16 cellular contexts compared by ENCODE assay signal in the genomic region with DNA sequence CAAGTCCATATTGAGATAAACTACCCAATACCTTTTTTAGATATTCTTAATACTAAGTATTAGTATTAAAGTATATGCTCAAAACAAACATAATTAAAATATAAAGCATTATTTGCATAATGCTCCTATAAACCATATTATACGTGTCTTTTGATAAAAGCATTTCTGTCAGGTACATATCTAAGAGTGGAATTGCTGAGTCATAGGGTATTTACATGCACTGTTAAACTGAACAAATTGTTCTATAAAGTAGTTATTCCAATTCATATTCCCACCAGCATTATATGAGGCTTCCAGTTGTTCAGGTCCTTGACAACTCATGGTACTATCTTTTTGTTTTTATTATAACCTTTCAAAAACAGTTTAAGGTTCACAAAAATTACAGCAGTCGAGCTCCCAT.
A peak's percentile ranks its signal among the peaks of the same experiment; 100 is the strongest.
DNase-seq lines count a peak whose midpoint lies in the region; ATAC-seq, FAIRE-seq and TF ChIP-seq lines count a peak whose summit lies in the region.
"Had no signal": no experiment of that assay in that cellular context is flagged by ENCODE, and none has a peak within 500 bp of the region (broad histone marks: within the 10 kb centered on the region; RNA-seq: fewer than 3 reads in every experiment).

No MANE protein-coding gene starts in this region.

- H3K9me3 ChIP-seq in A549 (0 out of 3 replicates have a peak, but pooled peaks cover 3% of the 10 kb centered on the region), astrocyte (ENCODE audit: insufficient read depth, low read depth, low read length) (no peaks in the 10 kb centered on the region), kidney (ENCODE audit: control insufficient read depth in 1 of 2, low read length in 2 of 2) (no peaks in the 10 kb centered on the region)
- H3K9me3 ChIP-seq: BE2C had no signal

- peaks cover 4% of the 10 kb centered on the region for H3K36me3 ChIP-seq in astrocyte (ENCODE audit: insufficient read depth, low read length)
- H3K36me3 ChIP-seq in kidney (ENCODE audit: control insufficient read depth in 1 of 2, insufficient read depth in 2 of 2, low read length in 2 of 2) = peaks cover 0 to 3% of the 10 kb centered on the region in 2 donors

- H2AFZ ChIP-seq in astrocyte (ENCODE audit: low read depth, low read length) = no peak overlapping the region

- TF ChIP-seq POLR2A in A549 (IDR thresholded peaks at IDR 0.05; ENCODE audit: low read length) = no peak

- H3K27ac ChIP-seq in A549 (no peak overlapping the region), astrocyte (ENCODE audit: low read depth, low read length) (no peak overlapping the region), kidney (ENCODE audit: low read depth in 2 of 2, low read length in 2 of 2) (no peak overlapping the region), coronary artery (no peak overlapping the region)
- H3K27ac ChIP-seq: C4-2B had no signal

- TF ChIP-seq EP300 in A549 (IDR thresholded peaks at IDR 0.05) = no peak

- no peak for ATAC-seq in A549

- H3K4me3 ChIP-seq in A549 (no peak overlapping the region), astrocyte (ENCODE audit: insufficient read depth, low read depth, low read length) (no peak overlapping the region), kidney (ENCODE audit: low read length in 2 of 2) (no peak overlapping the region), coronary artery (no peak overlapping the region)

- no peak for DNase-seq in A549 (ENCODE audit: low read depth in 1 of 2, low spot score in 1 of 2)
- DNase-seq in astrocyte (ENCODE audit: low read depth) = no peak
- no peak for DNase-seq in kidney
- no peak for DNase-seq in RKO (ENCODE audit: low spot score)
- DNase-seq in NCI-H1105 treated with DMSO at 0.1 percent for 48 hours (lab: John Stamatoyannopoulos, UW) = no peak
- DNase-seq in coronary artery (ENCODE audit: low spot score) = no peak
- DNase-seq: BE2C; CD4-positive, alpha-beta memory T cell; COR-L47; DMS153; HCEC 1CT had no signal

- peaks cover 4% of the 10 kb centered on the region for H3K79me2 ChIP-seq in astrocyte (ENCODE audit: insufficient read depth, low read length)

- TF ChIP-seq RAD21 in A549 (conservative IDR thresholded peaks at IDR 0.05 in 1 of 2, IDR thresholded peaks at IDR 0.05 in 1 of 2) = no peak

- CTCF ChIA-PET in A549 (lab: Yijun Ruan, JAX) = interaction anchor here (1.3 kb wide), 1 partner anchor 13 kb away, joined by 3 read pairs; no protein-coding TSS in a partner anchor

- H3K9me3 Mint-ChIP-seq in astrocyte (ENCODE audit: unreplicated experiment) = no peaks in the 10 kb centered on the region
- H3K9me3 Mint-ChIP-seq: IgD-negative memory B cell had no signal

- H3K4me2 ChIP-seq in A549 = no peak overlapping the region
- H3K4me2 ChIP-seq in astrocyte (ENCODE audit: low read length) = no peak overlapping the region

- TF ChIP-seq CTCF in A549 (IDR thresholded peaks at IDR 0.05) (no peak), astrocyte (IDR thresholded peaks at IDR 0.05; ENCODE audit: insufficient read depth, low read depth, low read length) (no peak), kidney (IDR thresholded peaks at IDR 0.05; ENCODE audit: borderline replicate concordance, extremely low read depth, insufficient read depth) (no peak), coronary artery (IDR thresholded peaks at IDR 0.05) (no peak)

- no peaks in the 10 kb centered on the region for H3K27me3 Mint-ChIP-seq in astrocyte (ENCODE audit: low read depth, unreplicated experiment)
- H3K27me3 Mint-ChIP-seq: CD4-positive, alpha-beta memory T cell; IgD-negative memory B cell had no signal

- H3K4me1 ChIP-seq in A549 (no peaks in the 10 kb centered on the region), astrocyte (ENCODE audit: insufficient read depth, low read length) (no peaks in the 10 kb centered on the region), kidney (ENCODE audit: control insufficient read depth in 1 of 2, insufficient read depth in 1 of 2, low read depth in 1 of 2, low read length in 2 of 2) (no peaks in the 10 kb centered on the region)
- H3K4me1 ChIP-seq: BE2C had no signal

- peaks cover 2% of the 10 kb centered on the region for H3K36me3 Mint-ChIP-seq in astrocyte (ENCODE audit: low read depth, unreplicated experiment)
- H3K36me3 Mint-ChIP-seq: IgD-negative memory B cell had no signal

- 86% methylated on average over 2 of the region's 2 CpGs for WGBS in A549 (ENCODE audit: missing lambda C conversion rate)

- peaks cover 3% of the 10 kb centered on the region for H4K20me1 ChIP-seq in astrocyte (ENCODE audit: insufficient read depth, low read length)

- POLR2A ChIA-PET in A549 (lab: Yijun Ruan, JAX) = no interaction called here

- peaks cover 6% of the 10 kb centered on the region for H3K4me1 Mint-ChIP-seq in astrocyte (ENCODE audit: low read depth, unreplicated experiment)

- H3K27ac Mint-ChIP-seq in astrocyte (ENCODE audit: unreplicated experiment) = no peak overlapping the region
- H3K27ac Mint-ChIP-seq: CD4-positive, alpha-beta memory T cell; IgD-negative memory B cell had no signal

- H3K4me3 Mint-ChIP-seq in astrocyte (ENCODE audit: unreplicated experiment) = no peak overlapping the region
- H3K4me3 Mint-ChIP-seq: CD4-positive, alpha-beta memory T cell; IgD-negative memory B cell had no signal

- no peak for FAIRE-seq in A549 (lab: Jason Lieb, UNC)
- FAIRE-seq in G401.6 (lab: Jason Lieb, UNC) = peak; percentile 64
- peak; percentile 68 for FAIRE-seq in astrocyte (lab: Jason Lieb, UNC)
- peak; percentile 62 for FAIRE-seq in kidney (lab: Jason Lieb, UNC)
- FAIRE-seq: A204.1, D721Med had no signal

- no peaks in the 10 kb centered on the region for H3K27me3 ChIP-seq in astrocyte (ENCODE audit: insufficient read depth, low read length)
- H3K27me3 ChIP-seq: BE2C had no signal

- H3K9ac ChIP-seq in astrocyte (ENCODE audit: low read length) (no peak overlapping the region), kidney (ENCODE audit: low read length in 2 of 2) (no peak overlapping the region)

- intact Hi-C loops in kidney (cut with DNase I) = no loop called here

TF ChIP-seq in A549, 52 proteins besides CTCF, POLR2A, EP300 and RAD21:
- TF ChIP-seq CBX8 (IDR thresholded peaks at IDR 0.05) (no peak), MAFK (IDR thresholded peaks at IDR 0.05; ENCODE audit: partially characterized antibody) (peak; percentile 58), SMC3 (IDR thresholded peaks at IDR 0.05) (no peak), JUN (IDR thresholded peaks at IDR 0.05) (no peak), MAZ (IDR thresholded peaks at IDR 0.05; ENCODE audit: borderline replicate concordance, low read depth, low read length) (no peak), NFE2L2 (conservative IDR thresholded peaks at IDR 0.05; ENCODE audit: low read length) (peak; percentile 30; the same call in 1 of the 2 replicates), NPAS2 (CRISPR knock-in tag; IDR thresholded peaks at IDR 0.05; ENCODE audit: borderline replicate concordance) (no peak), MYC (IDR thresholded peaks at IDR 0.05; ENCODE audit: borderline replicate concordance, low read length) (no peak), KDM1A (IDR thresholded peaks at IDR 0.05; ENCODE audit: low read depth) (no peak), JUNB (IDR thresholded peaks at IDR 0.05) (no peak)
- TF ChIP-seq, protein P1, sequence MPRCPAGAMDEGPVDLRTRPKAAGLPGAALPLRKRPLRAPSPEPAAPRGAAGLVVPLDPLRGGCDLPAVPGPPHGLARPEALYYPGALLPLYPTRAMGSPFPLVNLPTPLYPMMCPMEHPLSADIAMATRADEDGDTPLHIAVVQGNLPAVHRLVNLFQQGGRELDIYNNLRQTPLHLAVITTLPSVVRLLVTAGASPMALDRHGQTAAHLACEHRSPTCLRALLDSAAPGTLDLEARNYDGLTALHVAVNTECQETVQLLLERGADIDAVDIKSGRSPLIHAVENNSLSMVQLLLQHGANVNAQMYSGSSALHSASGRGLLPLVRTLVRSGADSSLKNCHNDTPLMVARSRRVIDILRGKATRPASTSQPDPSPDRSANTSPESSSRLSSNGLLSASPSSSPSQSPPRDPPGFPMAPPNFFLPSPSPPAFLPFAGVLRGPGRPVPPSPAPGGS (IDR thresholded peaks at IDR 0.05) = no peak
